ENCODE assay signal across 8 cellular contexts in the genomic region with DNA sequence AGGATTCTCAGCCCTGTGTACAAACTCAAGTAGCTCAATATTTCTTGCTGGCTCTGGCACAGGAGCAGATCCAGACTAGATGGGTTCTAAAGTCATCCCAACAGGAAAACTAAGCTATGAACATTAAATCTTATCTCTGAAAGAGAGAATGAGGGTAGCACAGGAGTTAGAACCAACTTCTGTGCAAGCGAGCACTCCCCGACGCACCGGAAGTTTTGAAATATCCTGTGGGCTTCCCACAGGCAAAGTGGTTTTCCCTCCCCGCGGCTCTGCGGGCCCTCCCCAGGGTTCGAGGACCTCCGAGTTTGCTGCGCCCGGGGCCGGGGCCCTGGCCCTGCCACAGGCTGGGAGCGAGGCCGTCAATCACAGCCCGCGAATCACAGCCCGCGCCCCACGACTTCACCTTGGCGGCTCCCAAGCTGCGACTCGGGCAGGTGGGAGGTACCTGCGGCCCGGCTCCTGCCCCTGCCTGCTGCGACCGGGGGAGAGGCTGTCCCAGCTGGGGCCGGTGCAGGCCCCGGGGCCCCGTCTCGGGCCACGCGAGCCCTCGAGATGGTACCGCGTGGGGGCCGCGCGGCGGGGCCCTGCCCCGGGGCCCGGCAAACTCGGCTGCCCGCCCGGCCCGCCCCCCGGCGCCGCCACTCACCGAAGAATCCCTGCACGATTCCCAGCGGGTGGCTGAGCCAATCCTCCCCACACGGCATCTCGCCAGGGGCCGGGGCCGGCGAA. TPM values are rescaled to one million over a fixed set of nuclear protein-coding genes. Genes with fewer than 3 reads are reported as not detected.
A peak's percentile ranks its signal among the peaks of the same experiment; 100 is the strongest.
DNase-seq lines count a peak whose midpoint lies in the region; ATAC-seq and TF ChIP-seq lines count a peak whose summit lies in the region.

No MANE protein-coding gene starts in this region.

- WGBS in tibial nerve, 2 donors = 0% methylated on average over 12 to 23 of the region's 56 CpGs

- H4K20me1 ChIP-seq in OCI-LY3 (ENCODE audit: insufficient read depth, low read length) (peaks cover 43% of the 10 kb centered on the region), osteoblast (ENCODE audit: insufficient read depth, low read length) (peaks cover 26% of the 10 kb centered on the region)

- H3K4me2 ChIP-seq in OCI-LY3 (ENCODE audit: low read length) (peak overlapping the region; percentile 85), osteoblast (ENCODE audit: insufficient read depth, low read length) (peak overlapping the region; percentile 92)

- H2AFZ ChIP-seq in OCI-LY3 (ENCODE audit: low read depth, low read length) (0 out of 2 replicates have a peak overlapping the region, but pooled peaks have one; percentile 39), osteoblast (ENCODE audit: low read length) (peak overlapping the region; percentile 90)

- peaks cover 56% of the 10 kb centered on the region for H3K79me2 ChIP-seq in OCI-LY3 (ENCODE audit: low read length)
- H3K79me2 ChIP-seq in osteoblast (ENCODE audit: insufficient read depth, low read length) = peaks cover 52% of the 10 kb centered on the region

- no peaks in the 10 kb centered on the region for H3K9me3 ChIP-seq in OCI-LY3 (ENCODE audit: insufficient read depth, low read length)
- H3K9me3 ChIP-seq in osteoblast (ENCODE audit: low read depth, low read length) = no peaks in the 10 kb centered on the region
- H3K9me3 ChIP-seq in tibial nerve = no peaks in the 10 kb centered on the region

- no peak for TF ChIP-seq CTCF in OCI-LY3 (IDR thresholded peaks at IDR 0.05; ENCODE audit: low read depth, low read length)
- TF ChIP-seq CTCF in foreskin keratinocyte (conservative IDR thresholded peaks at IDR 0.05) = no peak
- TF ChIP-seq CTCF in osteoblast (IDR thresholded peaks at IDR 0.05; ENCODE audit: extremely low read depth, low read depth, low read length) = no peak
- no peak for TF ChIP-seq CTCF in tibial nerve (IDR thresholded peaks at IDR 0.05)

- H3K4me1 ChIP-seq in OCI-LY3 (ENCODE audit: low read length) = peaks cover 15% of the 10 kb centered on the region
- peaks cover 3% of the 10 kb centered on the region for H3K4me1 ChIP-seq in foreskin keratinocyte
- peaks cover 16% of the 10 kb centered on the region for H3K4me1 ChIP-seq in osteoblast (ENCODE audit: insufficient read depth, low read length)
- H3K4me1 ChIP-seq in tibial nerve = peaks cover 0 to 53% (median 26%) of the 10 kb centered on the region in 4 donors

- no peaks in the 10 kb centered on the region for H3K27me3 ChIP-seq in OCI-LY3 (ENCODE audit: low read depth, low read length)
- H3K27me3 ChIP-seq in foreskin keratinocyte = no peaks in the 10 kb centered on the region
- H3K27me3 ChIP-seq in osteoblast (ENCODE audit: insufficient read depth, low read length) = no peaks in the 10 kb centered on the region
- no peaks in the 10 kb centered on the region for H3K27me3 ChIP-seq in tibial nerve

- no peak for TF ChIP-seq EP300 in tibial nerve (IDR thresholded peaks at IDR 0.05)

- peak; percentile 28 for ATAC-seq in GM19023 (IDR thresholded peaks at IDR 0.05; ENCODE audit: unreplicated experiment)
- peak; percentile 37 for ATAC-seq in HG03175 (IDR thresholded peaks at IDR 0.05; ENCODE audit: unreplicated experiment)
- peak; percentile 71 for ATAC-seq in foreskin keratinocyte

- H3K27ac ChIP-seq in OCI-LY3 (ENCODE audit: low read length) = peak overlapping the region; percentile 38
- H3K27ac ChIP-seq in foreskin keratinocyte = peak overlapping the region; percentile 82
- H3K27ac ChIP-seq in osteoblast (ENCODE audit: low read depth, low read length) = peak overlapping the region; percentile 75
- H3K27ac ChIP-seq in tibial nerve = peak overlapping the region; percentile 68 to 89 (median 81)

- TF ChIP-seq POLR2A in tibial nerve (IDR thresholded peaks at IDR 0.05) = no peak

- peak overlapping the region; percentile 84 for H3K9ac ChIP-seq in OCI-LY3 (ENCODE audit: low read length)

- H3K4me3 ChIP-seq in OCI-LY3 (ENCODE audit: low read length) = peak overlapping the region; percentile 98
- H3K4me3 ChIP-seq in osteoblast (ENCODE audit: insufficient read depth, low read length) = peak overlapping the region; percentile 82
- peak overlapping the region; percentile 72 to 97 (median 88) for H3K4me3 ChIP-seq in tibial nerve

- H3K36me3 ChIP-seq in OCI-LY3 (replicated peaks; ENCODE audit: low read depth, low read length) (no peaks in the 10 kb centered on the region), osteoblast (ENCODE audit: insufficient read depth, low read length) (no peaks in the 10 kb centered on the region), tibial nerve (no peaks in the 10 kb centered on the region)

- DNase-seq in AML-193 (lab: John Stamatoyannopoulos, UW) = peak; percentile 48 to 61
- peak; percentile 41 for DNase-seq in activated T-helper 1 cell treated with Interleukin-2 at 50 U/mL for 16 hours (ENCODE audit: low read depth)
- peak in 1 of 2 donors; percentile 37 for DNase-seq in foreskin keratinocyte
- DNase-seq in osteoblast (ENCODE audit: insufficient read length, low spot score, missing footprints) = peak; percentile 80
- peak in 1 of 2 donors; percentile 25 for DNase-seq in tibial nerve (ENCODE audit: low spot score in 2 of 2)

RNA-seq across cellular contexts. Expression of a gene that starts 0.6 kb away (rescaled TPM):
- total RNA-seq in foreskin keratinocyte = 78.7 and 86.0 TPM in 2 replicates
- 36.0 and 46.2 TPM in 2 replicates for polyA plus RNA-seq in foreskin keratinocyte
- total RNA-seq in osteoblast = 47.7 and 48.1 TPM in 2 replicates
- 10 to 100 TPM; 45.7 to 72.3 (median 59.2) TPM for total RNA-seq in tibial nerve

RNA-seq across cellular contexts. Expression of a gene that starts 20.5 kb away (rescaled TPM):
- total RNA-seq in foreskin keratinocyte = 33.4 and 35.8 TPM in 2 replicates
- polyA plus RNA-seq in foreskin keratinocyte = 11.0 and 11.8 TPM in 2 replicates
- total RNA-seq in osteoblast = 28.6 and 38.6 TPM in 2 replicates
- total RNA-seq in tibial nerve = 10 to 100 TPM; 10.3 to 37.5 (median 18.8) TPM
